Comparison of ENCODE assay signal across 9 cellular contexts in genomic region chr2:66434679-66435548, GRCh38. TPM values are rescaled to one million over a fixed set of nuclear protein-coding genes. Genes with fewer than 3 reads are reported as not detected.
DNase-seq lines count a peak whose midpoint lies in the region; ATAC-seq and TF ChIP-seq lines count a peak whose summit lies in the region.
"Had no signal": no experiment of that assay in that cellular context is flagged by ENCODE, and none has a peak within 500 bp of the region (broad histone marks: within the 10 kb centered on the region; RNA-seq: fewer than 3 reads in every experiment).

MEIS1 (plus strand) TSS chr2:66435125; CDS start chr2:66435857, 732 bp downstream.

- H3F3A ChIP-seq in smooth muscle cell (ENCODE audit: low read depth): peaks cover 11% of the 10 kb centered on the region

- peaks cover 39% of the 10 kb centered on the region for H3K36me3 ChIP-seq in SK-N-MC (ENCODE audit: insufficient read depth, low read length)
- H3K36me3 ChIP-seq in smooth muscle cell (ENCODE audit: low read depth): no peaks in the 10 kb centered on the region

- no peaks in the 10 kb centered on the region for H3K27me3 ChIP-seq in smooth muscle cell (ENCODE audit: low read depth)

- peaks cover 47% of the 10 kb centered on the region for H3K79me2 ChIP-seq in smooth muscle cell (ENCODE audit: low read depth)

- H2AFZ ChIP-seq in smooth muscle cell (ENCODE audit: low read depth): peak within 1 kb of the TSS; percentile 94

- H3K4me1 ChIP-seq in smooth muscle cell (ENCODE audit: low read depth): peaks cover 46% of the 10 kb centered on the region

- DNase-seq in activated CD4-positive, CD25-positive, alpha-beta regulatory T cell (lab: John Stamatoyannopoulos, UW): no peak
- DNase-seq in HEK293T (ENCODE audit: extremely low spot score) (peak; percentile 76), NCI-H1048 (lab: John Stamatoyannopoulos, UW) (peak; percentile 66), SK-N-MC (ENCODE audit: low read depth, low spot score) (peak; percentile 97), dermis microvascular lymphatic vessel endothelial cell (ENCODE audit: low read depth in 2 of 2) (peak; percentile 66 to 85), kidney tubule cell (ENCODE audit: low spot score) (peak; percentile 93), smooth muscle cell (lab: John Stamatoyannopoulos, UW; ENCODE audit: unreplicated experiment) (no peak)
- DNase-seq: DND-41 had no signal

- CTCF ChIA-PET in HEK293T (lab: Yijun Ruan, JAX): interaction anchor here (1.1 to 2.2 kb wide), 3 partner anchors 63 to 140 kb away, joined by 4 to 7 read pairs (median 7); no protein-coding TSS in a partner anchor

- under 1% methylated on average over 38 of the region's 38 CpGs for WGBS in smooth muscle cell (ENCODE audit: low lambda C conversion rate)

- H3K27ac ChIP-seq in SK-N-MC: peak within 1 kb of the TSS; percentile 100
- peak within 1 kb of the TSS; percentile 82 for H3K27ac ChIP-seq in smooth muscle cell (ENCODE audit: low read depth)

- TF ChIP-seq CTCF in smooth muscle cell (IDR thresholded peaks at IDR 0.05; ENCODE audit: borderline replicate concordance, insufficient read depth, poor library complexity, severe bottlenecking): no peak

- POLR2A ChIA-PET in HEK293T (lab: Yijun Ruan, JAX): interaction anchor here (1.0 to 4.4 kb wide), 33 partner anchors 10 to 773 kb away, joined by 3 to 64 read pairs (median 6); no protein-coding TSS in a partner anchor

- H4K20me1 ChIP-seq in smooth muscle cell (ENCODE audit: low read depth): no peaks in the 10 kb centered on the region

- H3K9me3 ChIP-seq in SK-N-MC (ENCODE audit: low read depth, low read length): no peaks in the 10 kb centered on the region
- no peaks in the 10 kb centered on the region for H3K9me3 ChIP-seq in smooth muscle cell (replicated peaks; ENCODE audit: low read depth)

- peak within 1 kb of the TSS; percentile 96 for H3K4me2 ChIP-seq in smooth muscle cell

- H3K4me3 ChIP-seq in SK-N-MC: peak within 1 kb of the TSS; percentile 82
- H3K4me3 ChIP-seq in smooth muscle cell: peak within 1 kb of the TSS; percentile 77

- H3K9ac ChIP-seq in SK-N-MC (ENCODE audit: insufficient read length) (peak within 1 kb of the TSS; percentile 99), smooth muscle cell (ENCODE audit: low read depth) (peak within 1 kb of the TSS; percentile 84)

- ATAC-seq in activated CD4-positive, CD25-positive, alpha-beta regulatory T cell treated with anti-CD3 and anti-CD28 coated beads, Interleukin-2, amount 50 U/mL, for 24 hours: peak; percentile 45 to 46

TF ChIP-seq in HEK293T, 16 proteins besides CTCF, POLR2A, EP300 and RAD21:
- peak; percentile 63; the same call in 1 of the 2 replicates for TF ChIP-seq BHLHE40 (IDR thresholded peaks at IDR 0.05; ENCODE audit: borderline replicate concordance)
- no peak for TF ChIP-seq HDGF (IDR thresholded peaks at IDR 0.05; ENCODE audit: borderline replicate concordance)
- peak; percentile 99 for TF ChIP-seq ELF4 (IDR thresholded peaks at IDR 0.05)
- no peak for TF ChIP-seq SUZ12 (IDR thresholded peaks at IDR 0.05)
- TF ChIP-seq ARNT (IDR thresholded peaks at IDR 0.05): no peak
- TF ChIP-seq FOXM1 (IDR thresholded peaks at IDR 0.05; ENCODE audit: borderline replicate concordance): peak; percentile 72; the same call in 1 of the 2 replicates
- TF ChIP-seq CTBP1 (IDR thresholded peaks at IDR 0.05; ENCODE audit: borderline replicate concordance): peak; percentile 5; the same call in 1 of the 2 replicates
- peak; percentile 25 for TF ChIP-seq L3MBTL2 (conservative IDR thresholded peaks at IDR 0.05)
- TF ChIP-seq ZNF384 (IDR thresholded peaks at IDR 0.05): peak; percentile 80
- no peak for TF ChIP-seq FOXK2 (IDR thresholded peaks at IDR 0.05)
- peak; percentile 98 for TF ChIP-seq PKNOX1 (IDR thresholded peaks at IDR 0.05)

RNA-seq across cellular contexts. Expression of gene MEIS1, which starts in this region (rescaled TPM):
- total RNA-seq in dermis microvascular lymphatic vessel endothelial cell (3.6 and 5.3 TPM in 2 replicates), smooth muscle cell (14.6 and 15.6 TPM in 2 replicates)
- polyA plus RNA-seq in smooth muscle cell: 15.8 and 18.1 TPM in 2 replicates

Comparison
In these comparisons a context has a peak if more than half of its experiments do, and no peak if none do; other contexts are left out.
1. DNase-seq: peak in HEK293T (single experiment), NCI-H1048 (single experiment), SK-N-MC (single experiment), dermis microvascular lymphatic vessel endothelial cell (2 of 2) and kidney tubule cell (single experiment); none in activated CD4-positive, CD25-positive, alpha-beta regulatory T cell (0 of 4) and smooth muscle cell (single experiment).